In the genomic region with DNA sequence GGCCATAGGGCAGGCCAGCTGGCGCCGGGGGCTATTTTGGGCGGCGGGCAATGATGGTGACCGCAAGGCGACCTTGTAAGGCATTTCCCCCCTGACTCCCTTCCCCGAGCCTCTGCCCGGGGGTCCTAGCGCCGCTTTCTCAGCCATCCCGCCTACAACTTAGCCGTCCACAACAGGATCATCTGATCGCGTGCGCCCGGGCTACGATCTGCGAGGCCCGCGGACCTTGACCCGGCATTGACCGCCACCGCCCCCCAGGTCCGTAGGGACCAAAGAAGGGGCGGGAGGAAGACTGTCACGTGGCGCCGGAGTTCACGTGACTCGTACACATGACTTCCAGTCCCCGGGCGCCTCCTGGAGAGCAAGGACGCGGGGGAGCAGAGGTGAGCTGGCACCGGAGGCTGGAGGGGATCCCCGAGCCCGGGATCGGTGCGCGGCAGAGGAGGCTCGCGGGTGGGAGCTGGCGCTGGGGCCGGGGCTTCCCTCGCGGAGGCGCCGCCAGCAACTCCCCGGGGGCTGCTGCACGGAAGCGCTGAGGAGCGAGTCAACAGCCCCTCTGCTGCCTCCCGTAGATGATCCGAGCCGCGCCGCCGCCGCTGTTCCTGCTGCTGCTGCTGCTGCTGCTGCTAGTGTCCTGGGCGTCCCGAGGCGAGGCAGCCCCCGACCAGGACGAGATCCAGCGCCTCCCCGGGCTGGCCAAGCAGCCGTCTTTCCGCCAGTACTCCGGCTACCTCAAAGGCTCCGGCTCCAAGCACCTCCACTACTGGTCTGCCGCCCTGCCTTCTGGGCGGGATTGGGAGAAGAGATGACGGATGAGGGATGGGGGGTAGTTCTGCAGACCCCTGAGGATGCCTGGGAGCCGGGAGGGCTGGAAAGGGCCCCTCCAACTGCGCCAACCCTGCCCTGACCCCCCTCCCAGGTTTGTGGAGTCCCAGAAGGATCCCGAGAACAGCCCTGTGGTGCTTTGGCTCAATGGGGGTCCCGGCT, we compare ENCODE assay signal across 1 cellular context.
TF ChIP-seq lines count a peak whose summit lies in the region.

A gene (plus strand): TSS at position 339 of the 987 bp plus-strand sequence. CDS start 234 bp downstream, at position 573.
A gene with protein sequence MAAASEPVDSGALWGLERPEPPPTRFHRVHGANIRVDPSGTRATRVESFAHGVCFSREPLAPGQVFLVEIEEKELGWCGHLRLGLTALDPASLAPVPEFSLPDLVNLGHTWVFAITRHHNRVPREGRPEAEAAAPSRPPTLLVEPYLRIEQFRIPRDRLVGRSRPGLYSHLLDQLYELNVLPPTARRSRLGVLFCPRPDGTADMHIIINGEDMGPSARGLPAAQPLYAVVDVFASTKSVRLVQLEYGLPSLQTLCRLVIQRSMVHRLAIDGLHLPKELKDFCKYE (minus strand): TSS at position 212 of the 987 bp plus-strand sequence. CDS start 217 bp downstream, outside the sequence.

TF ChIP-seq in HEK293, 187 proteins besides CTCF, POLR2A, EP300 and RAD21 (continued from another document and continues in another):
- TF ChIP-seq, protein P1, sequence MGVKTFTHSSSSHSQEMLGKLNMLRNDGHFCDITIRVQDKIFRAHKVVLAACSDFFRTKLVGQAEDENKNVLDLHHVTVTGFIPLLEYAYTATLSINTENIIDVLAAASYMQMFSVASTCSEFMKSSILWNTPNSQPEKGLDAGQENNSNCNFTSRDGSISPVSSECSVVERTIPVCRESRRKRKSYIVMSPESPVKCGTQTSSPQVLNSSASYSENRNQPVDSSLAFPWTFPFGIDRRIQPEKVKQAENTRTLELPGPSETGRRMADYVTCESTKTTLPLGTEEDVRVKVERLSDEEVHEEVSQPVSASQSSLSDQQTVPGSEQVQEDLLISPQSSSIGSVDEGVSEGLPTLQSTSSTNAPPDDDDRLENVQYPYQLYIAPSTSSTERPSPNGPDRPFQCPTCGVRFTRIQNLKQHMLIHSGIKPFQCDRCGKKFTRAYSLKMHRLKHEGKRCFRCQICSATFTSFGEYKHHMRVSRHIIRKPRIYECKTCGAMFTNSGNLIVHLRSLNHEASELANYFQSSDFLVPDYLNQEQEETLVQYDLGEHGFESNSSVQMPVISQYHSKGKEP (tag by site-specific recombination; IDR thresholded peaks at IDR 0.05) = no peak
- TF ChIP-seq ZNF202 (tag by site-specific recombination; IDR thresholded peaks at IDR 0.05; ENCODE audit: borderline replicate concordance) (no peak), SP7 (tag by site-specific recombination; IDR thresholded peaks at IDR 0.05) (peak; percentile 93), ZNF521 (tag by site-specific recombination; IDR thresholded peaks at IDR 0.05) (no peak), SETDB1 (IDR thresholded peaks at IDR 0.05; ENCODE audit: insufficient read length, low read length) (no peak), ZBTB48 (tag by site-specific recombination; IDR thresholded peaks at IDR 0.05) (peak; percentile 90), ZNF514 (tag by site-specific recombination; IDR thresholded peaks at IDR 0.05) (no peak), ZNF571 (tag by site-specific recombination; IDR thresholded peaks at IDR 0.05) (no peak), GFI1B (tag by site-specific recombination; IDR thresholded peaks at IDR 0.05) (no peak), YY1 (tag by site-specific recombination; IDR thresholded peaks at IDR 0.05) (peak; percentile 94), ZNF555 (tag by site-specific recombination; conservative IDR thresholded peaks at IDR 0.05) (no peak), ZNF248 (tag by site-specific recombination; IDR thresholded peaks at IDR 0.05) (no peak), ZNF211 (tag by site-specific recombination; IDR thresholded peaks at IDR 0.05; ENCODE audit: low read depth) (no peak), ZFP69B (tag by site-specific recombination; IDR thresholded peaks at IDR 0.05) (no peak), KLF8 (tag by site-specific recombination; IDR thresholded peaks at IDR 0.05) (peak; percentile 90), ZNF274 (IDR thresholded peaks at IDR 0.05; ENCODE audit: low read length) (no peak), ZNF274 (tag by site-specific recombination; IDR thresholded peaks at IDR 0.05; ENCODE audit: borderline replicate concordance) (no peak), ZNF660 (tag by site-specific recombination; IDR thresholded peaks at IDR 0.05) (peak; percentile 32; the same call in 1 of the 2 replicates), ZNF747 (tag by site-specific recombination; IDR thresholded peaks at IDR 0.05) (no peak), SALL2 (tag by site-specific recombination; IDR thresholded peaks at IDR 0.05; ENCODE audit: borderline replicate concordance) (no peak), ZNF169 (tag by site-specific recombination; IDR thresholded peaks at IDR 0.05) (no peak), ZNF785 (tag by site-specific recombination; IDR thresholded peaks at IDR 0.05) (no peak), ZFP41 (tag by site-specific recombination; IDR thresholded peaks at IDR 0.05; ENCODE audit: borderline replicate concordance) (no peak), ZNF335 (tag by site-specific recombination; conservative IDR thresholded peaks at IDR 0.05) (peak; percentile 96), ZBTB1 (tag by site-specific recombination; IDR thresholded peaks at IDR 0.05) (no peak), ZBTB21 (tag by site-specific recombination; IDR thresholded peaks at IDR 0.05) (peak; percentile 69), ZNF658 (tag by site-specific recombination; IDR thresholded peaks at IDR 0.05) (no peak), ZNF548 (tag by site-specific recombination; IDR thresholded peaks at IDR 0.05) (no peak), KLF10 (tag by site-specific recombination; IDR thresholded peaks at IDR 0.05) (peak; percentile 84), ZNF776 (tag by site-specific recombination; IDR thresholded peaks at IDR 0.05; ENCODE audit: borderline replicate concordance) (no peak), ZNF48 (tag by site-specific recombination; IDR thresholded peaks at IDR 0.05) (no peak), ZNF585B (tag by site-specific recombination; IDR thresholded peaks at IDR 0.05) (no peak), ZNF621 (tag by site-specific recombination; IDR thresholded peaks at IDR 0.05) (no peak), ZNF114 (tag by site-specific recombination; IDR thresholded peaks at IDR 0.05) (no peak), ZBTB7A (tag by site-specific recombination; IDR thresholded peaks at IDR 0.05; ENCODE audit: low read depth) (peak; percentile 98), BCL11A (tag by site-specific recombination; IDR thresholded peaks at IDR 0.05; ENCODE audit: low read depth) (peak; percentile 84)
- TF ChIP-seq, protein P2, sequence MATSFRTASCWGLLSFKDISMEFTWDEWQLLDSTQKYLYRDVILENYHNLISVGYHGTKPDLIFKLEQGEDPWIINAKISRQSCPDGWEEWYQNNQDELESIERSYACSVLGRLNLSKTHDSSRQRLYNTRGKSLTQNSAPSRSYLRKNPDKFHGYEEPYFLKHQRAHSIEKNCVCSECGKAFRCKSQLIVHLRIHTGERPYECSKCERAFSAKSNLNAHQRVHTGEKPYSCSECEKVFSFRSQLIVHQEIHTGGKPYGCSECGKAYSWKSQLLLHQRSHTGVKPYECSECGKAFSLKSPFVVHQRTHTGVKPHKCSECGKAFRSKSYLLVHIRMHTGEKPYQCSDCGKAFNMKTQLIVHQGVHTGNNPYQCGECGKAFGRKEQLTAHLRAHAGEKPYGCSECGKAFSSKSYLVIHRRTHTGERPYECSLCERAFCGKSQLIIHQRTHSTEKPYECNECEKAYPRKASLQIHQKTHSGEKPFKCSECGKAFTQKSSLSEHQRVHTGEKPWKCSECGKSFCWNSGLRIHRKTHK (tag by site-specific recombination; IDR thresholded peaks at IDR 0.05) = no peak
- TF ChIP-seq, protein P3, sequence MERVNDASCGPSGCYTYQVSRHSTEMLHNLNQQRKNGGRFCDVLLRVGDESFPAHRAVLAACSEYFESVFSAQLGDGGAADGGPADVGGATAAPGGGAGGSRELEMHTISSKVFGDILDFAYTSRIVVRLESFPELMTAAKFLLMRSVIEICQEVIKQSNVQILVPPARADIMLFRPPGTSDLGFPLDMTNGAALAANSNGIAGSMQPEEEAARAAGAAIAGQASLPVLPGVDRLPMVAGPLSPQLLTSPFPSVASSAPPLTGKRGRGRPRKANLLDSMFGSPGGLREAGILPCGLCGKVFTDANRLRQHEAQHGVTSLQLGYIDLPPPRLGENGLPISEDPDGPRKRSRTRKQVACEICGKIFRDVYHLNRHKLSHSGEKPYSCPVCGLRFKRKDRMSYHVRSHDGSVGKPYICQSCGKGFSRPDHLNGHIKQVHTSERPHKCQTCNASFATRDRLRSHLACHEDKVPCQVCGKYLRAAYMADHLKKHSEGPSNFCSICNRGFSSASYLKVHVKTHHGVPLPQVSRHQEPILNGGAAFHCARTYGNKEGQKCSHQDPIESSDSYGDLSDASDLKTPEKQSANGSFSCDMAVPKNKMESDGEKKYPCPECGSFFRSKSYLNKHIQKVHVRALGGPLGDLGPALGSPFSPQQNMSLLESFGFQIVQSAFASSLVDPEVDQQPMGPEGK (tag by site-specific recombination; IDR thresholded peaks at IDR 0.05) = peak; percentile 98
- TF ChIP-seq, protein P4, sequence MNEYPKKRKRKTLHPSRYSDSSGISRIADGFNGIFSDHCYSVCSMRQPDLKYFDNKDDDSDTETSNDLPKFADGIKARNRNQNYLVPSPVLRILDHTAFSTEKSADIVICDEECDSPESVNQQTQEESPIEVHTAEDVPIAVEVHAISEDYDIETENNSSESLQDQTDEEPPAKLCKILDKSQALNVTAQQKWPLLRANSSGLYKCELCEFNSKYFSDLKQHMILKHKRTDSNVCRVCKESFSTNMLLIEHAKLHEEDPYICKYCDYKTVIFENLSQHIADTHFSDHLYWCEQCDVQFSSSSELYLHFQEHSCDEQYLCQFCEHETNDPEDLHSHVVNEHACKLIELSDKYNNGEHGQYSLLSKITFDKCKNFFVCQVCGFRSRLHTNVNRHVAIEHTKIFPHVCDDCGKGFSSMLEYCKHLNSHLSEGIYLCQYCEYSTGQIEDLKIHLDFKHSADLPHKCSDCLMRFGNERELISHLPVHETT (tag by site-specific recombination; IDR thresholded peaks at IDR 0.05) = peak; percentile 81
- TF ChIP-seq, protein P5, sequence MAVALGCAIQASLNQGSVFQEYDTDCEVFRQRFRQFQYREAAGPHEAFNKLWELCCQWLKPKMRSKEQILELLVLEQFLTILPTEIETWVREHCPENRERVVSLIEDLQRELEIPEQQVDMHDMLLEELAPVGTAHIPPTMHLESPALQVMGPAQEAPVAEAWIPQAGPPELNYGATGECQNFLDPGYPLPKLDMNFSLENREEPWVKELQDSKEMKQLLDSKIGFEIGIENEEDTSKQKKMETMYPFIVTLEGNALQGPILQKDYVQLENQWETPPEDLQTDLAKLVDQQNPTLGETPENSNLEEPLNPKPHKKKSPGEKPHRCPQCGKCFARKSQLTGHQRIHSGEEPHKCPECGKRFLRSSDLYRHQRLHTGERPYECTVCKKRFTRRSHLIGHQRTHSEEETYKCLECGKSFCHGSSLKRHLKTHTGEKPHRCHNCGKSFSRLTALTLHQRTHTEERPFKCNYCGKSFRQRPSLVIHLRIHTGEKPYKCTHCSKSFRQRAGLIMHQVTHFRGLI (tag by site-specific recombination; IDR thresholded peaks at IDR 0.05) = no peak
- TF ChIP-seq, protein P6, sequence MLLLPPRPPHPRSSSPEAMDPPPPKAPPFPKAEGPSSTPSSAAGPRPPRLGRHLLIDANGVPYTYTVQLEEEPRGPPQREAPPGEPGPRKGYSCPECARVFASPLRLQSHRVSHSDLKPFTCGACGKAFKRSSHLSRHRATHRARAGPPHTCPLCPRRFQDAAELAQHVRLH (tag by site-specific recombination; IDR thresholded peaks at IDR 0.05) = no peak
- TF ChIP-seq, protein P7, sequence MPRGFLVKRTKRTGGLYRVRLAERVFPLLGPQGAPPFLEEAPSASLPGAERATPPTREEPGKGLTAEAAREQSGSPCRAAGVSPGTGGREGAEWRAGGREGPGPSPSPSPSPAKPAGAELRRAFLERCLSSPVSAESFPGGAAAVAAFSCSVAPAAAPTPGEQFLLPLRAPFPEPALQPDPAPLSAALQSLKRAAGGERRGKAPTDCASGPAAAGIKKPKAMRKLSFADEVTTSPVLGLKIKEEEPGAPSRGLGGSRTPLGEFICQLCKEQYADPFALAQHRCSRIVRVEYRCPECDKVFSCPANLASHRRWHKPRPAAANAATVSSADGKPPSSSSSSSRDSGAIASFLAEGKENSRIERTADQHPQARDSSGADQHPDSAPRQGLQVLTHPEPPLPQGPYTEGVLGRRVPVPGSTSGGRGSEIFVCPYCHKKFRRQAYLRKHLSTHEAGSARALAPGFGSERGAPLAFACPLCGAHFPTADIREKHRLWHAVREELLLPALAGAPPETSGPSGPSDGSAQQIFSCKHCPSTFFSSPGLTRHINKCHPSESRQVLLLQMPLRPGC (tag by site-specific recombination; IDR thresholded peaks at IDR 0.05) = peak; percentile 89
- TF ChIP-seq, protein P8, sequence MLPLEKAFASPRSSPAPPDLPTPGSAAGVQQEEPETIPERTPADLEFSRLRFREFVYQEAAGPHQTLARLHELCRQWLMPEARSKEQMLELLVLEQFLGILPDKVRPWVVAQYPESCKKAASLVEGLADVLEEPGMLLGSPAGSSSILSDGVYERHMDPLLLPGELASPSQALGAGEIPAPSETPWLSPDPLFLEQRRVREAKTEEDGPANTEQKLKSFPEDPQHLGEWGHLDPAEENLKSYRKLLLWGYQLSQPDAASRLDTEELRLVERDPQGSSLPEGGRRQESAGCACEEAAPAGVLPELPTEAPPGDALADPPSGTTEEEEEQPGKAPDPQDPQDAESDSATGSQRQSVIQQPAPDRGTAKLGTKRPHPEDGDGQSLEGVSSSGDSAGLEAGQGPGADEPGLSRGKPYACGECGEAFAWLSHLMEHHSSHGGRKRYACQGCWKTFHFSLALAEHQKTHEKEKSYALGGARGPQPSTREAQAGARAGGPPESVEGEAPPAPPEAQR (tag by site-specific recombination; IDR thresholded peaks at IDR 0.05) = no peak
- TF ChIP-seq, protein P9, sequence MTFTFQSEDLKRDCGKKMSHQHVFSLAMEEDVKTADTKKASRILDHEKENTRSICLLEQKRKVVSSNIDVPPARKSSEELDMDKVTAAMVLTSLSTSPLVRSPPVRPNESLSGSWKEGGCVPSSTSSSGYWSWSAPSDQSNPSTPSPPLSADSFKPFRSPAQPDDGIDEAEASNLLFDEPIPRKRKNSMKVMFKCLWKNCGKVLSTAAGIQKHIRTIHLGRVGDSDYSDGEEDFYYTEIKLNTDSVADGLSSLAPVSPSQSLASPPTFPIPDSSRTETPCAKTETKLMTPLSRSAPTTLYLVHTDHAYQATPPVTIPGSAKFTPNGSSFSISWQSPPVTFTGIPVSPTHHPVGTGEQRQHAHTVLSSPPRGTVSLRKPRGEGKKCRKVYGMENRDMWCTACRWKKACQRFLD (tag by site-specific recombination; IDR thresholded peaks at IDR 0.05) = peak; percentile 70; the same call in 1 of the 2 replicates
- TF ChIP-seq, protein P10, sequence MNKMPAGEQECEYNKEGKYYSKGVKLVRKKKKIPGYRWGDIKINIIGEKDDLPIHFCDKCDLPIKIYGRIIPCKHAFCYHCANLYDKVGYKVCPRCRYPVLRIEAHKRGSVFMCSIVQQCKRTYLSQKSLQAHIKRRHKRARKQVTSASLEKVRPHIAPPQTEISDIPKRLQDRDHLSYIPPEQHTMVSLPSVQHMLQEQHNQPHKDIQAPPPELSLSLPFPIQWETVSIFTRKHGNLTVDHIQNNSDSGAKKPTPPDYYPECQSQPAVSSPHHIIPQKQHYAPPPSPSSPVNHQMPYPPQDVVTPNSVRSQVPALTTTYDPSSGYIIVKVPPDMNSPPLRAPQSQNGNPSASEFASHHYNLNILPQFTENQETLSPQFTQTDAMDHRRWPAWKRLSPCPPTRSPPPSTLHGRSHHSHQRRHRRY (tag by site-specific recombination; IDR thresholded peaks at IDR 0.05) = no peak
